In the genomic region with DNA sequence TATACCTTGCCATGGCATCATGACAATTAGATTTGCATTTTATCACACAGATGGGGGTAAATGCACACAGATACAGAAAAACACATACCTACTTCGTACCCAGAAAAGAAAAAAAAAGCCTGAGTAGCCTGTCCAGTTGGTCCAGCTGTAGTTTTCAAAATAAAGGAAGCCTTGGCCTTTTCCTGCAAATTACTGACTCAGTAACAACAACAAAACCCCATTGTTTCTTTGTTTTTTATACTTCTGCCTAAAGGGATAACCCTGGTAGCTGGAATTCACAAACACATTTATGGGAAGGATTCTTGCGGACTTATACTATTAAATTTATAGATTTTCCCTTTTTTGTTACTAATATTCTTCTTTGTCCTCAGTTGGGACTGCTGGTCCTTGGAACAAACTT, we compare ENCODE assay signal across 23 cellular contexts.
DNase-seq lines count a peak whose midpoint lies in the region; TF ChIP-seq lines count a peak whose summit lies in the region.
"Had no signal": no experiment of that assay in that cellular context is flagged by ENCODE, and none has a peak within 500 bp of the region (broad histone marks: within the 10 kb centered on the region; RNA-seq: fewer than 3 reads in every experiment).

No MANE protein-coding gene starts in this region.

- peak; percentile 4 for DNase-seq in ELF-1 (ENCODE audit: low read depth, low spot score)
- DNase-seq in dorsolateral prefrontal cortex, result no peak
- DNase-seq in globus pallidus (ENCODE audit: low spot score), result peak; percentile 54
- peak; percentile 66 for DNase-seq in pons (ENCODE audit: low spot score)
- DNase-seq in G401 (ENCODE audit: low spot score), result no peak
- no peak for DNase-seq in NCI-H1092 (lab: John Stamatoyannopoulos, UW)
- DNase-seq in AG08395 (ENCODE audit: low spot score), result no peak
- no peak for DNase-seq in NCI-H2227 treated with DMSO at 0.1 percent for 48 hours (lab: John Stamatoyannopoulos, UW)
- DNase-seq: CD8-positive, alpha-beta T cell; DMS79; H7; HFFc6; IMR-90; MG63; NCI-H1048; NCI-H1436 treated with DMSO at 0.1 percent for 48 hours; NCI-H2029; NCI-H2171 treated with DMSO at 0.1 percent for 48 hours; NCI-H510A; NCI-H748 treated with DMSO at 0.1 percent for 48 hours; NK-92 treated with Interleukin-12 subunit alpha and Interleukin-12 subunit beta, amount 100 ng/mL, for 24 hours had no signal

- intact Hi-C loops in dorsolateral prefrontal cortex (cut with DNase I), result no loop called here

- in situ Hi-C loops in G401 (cut with HindIII; ENCODE audit: low sequenced_read_pairs), result no loop called here

- TF ChIP-seq CTCF in dorsolateral prefrontal cortex (IDR thresholded peaks at IDR 0.05 in 54 of 56, conservative IDR thresholded peaks at IDR 0.05 in 2 of 56; ENCODE audit: low read depth in 1 of 56, partially characterized antibody in 56 of 56), result no peak

- peak overlapping the region in 2 of 59 donors; percentile 0 to 10 for H3K4me3 ChIP-seq in dorsolateral prefrontal cortex
- H3K4me3 ChIP-seq: BLaER1 treated with 17β-estradiol and CSF1 and Interleukin-3, amounts not matched to agents 10 nM and 100 nM; MG63 had no signal

- no peaks in the 10 kb centered on the region for H3K27me3 ChIP-seq in dorsolateral prefrontal cortex
- H3K27me3 ChIP-seq: BLaER1 treated with 17β-estradiol and CSF1 and Interleukin-3, amounts not matched to agents 10 nM and 100 nM; MG63 had no signal

- H3K27ac ChIP-seq in dorsolateral prefrontal cortex, result peak overlapping the region in 54 of 59 donors; percentile 4 to 86 (median 72)
- H3K27ac ChIP-seq: BLaER1 treated with 17β-estradiol and CSF1 and Interleukin-3, amounts not matched to agents 10 nM and 100 nM; HL-60 had no signal

Comparison
In these comparisons a context has a peak if more than half of its experiments do, and no peak if none do; other contexts are left out.
1. DNase-seq: peak in ELF-1 (single experiment), globus pallidus (single experiment) and pons (single experiment); none in dorsolateral prefrontal cortex (0 of 10), G401 (single experiment), NCI-H1092 (single experiment), AG08395 (single experiment) and NCI-H2227 treated with DMSO at 0.1 percent for 48 hours (single experiment).